Comparison of ENCODE assay signal across 10 cellular contexts in the genomic region with DNA sequence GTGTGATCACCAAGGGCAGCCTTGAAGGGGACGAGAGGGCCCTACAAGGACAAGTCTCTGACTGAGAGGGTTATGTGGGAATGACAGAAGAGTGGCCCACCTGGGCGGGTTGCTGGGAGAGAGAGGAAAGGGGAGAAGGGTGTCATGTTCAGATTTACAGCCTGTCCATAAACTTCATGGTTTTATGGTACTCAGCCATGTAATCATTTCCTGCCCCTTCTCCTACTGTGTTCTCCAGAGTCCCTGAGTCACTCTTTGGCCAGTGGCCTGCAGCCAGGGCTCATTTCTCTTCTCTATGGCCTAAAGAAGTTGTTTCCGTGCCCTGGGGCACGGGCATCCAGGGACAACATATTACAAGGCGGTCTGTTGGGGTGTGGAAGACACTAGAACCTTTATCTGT. TPM values are rescaled to one million over a fixed set of nuclear protein-coding genes. Genes with fewer than 3 reads are reported as not detected.
DNase-seq lines count a peak whose midpoint lies in the region.
"Had no signal": no experiment of that assay in that cellular context is flagged by ENCODE, and none has a peak within 500 bp of the region (broad histone marks: within the 10 kb centered on the region; RNA-seq: fewer than 3 reads in every experiment).

No MANE protein-coding gene starts in this region.

- peak; percentile 89 for DNase-seq in A172 (ENCODE audit: low spot score)
- DNase-seq in HCEC 1CT = peak; percentile 83
- DNase-seq in adipocyte (ENCODE audit: low read depth) = peak; percentile 87
- DNase-seq in iris pigment epithelial cell (ENCODE audit: low read depth) = peak; percentile 86
- no peak for DNase-seq in effector CD8-positive, alpha-beta T cell (lab: John Stamatoyannopoulos, UW)
- DNase-seq in NCI-H446 treated with DMSO at 0.1 percent for 48 hours (lab: John Stamatoyannopoulos, UW) = no peak
- no peak for DNase-seq in inferior parietal cortex (ENCODE audit: extremely low spot score)
- DNase-seq in NCI-H526 (lab: John Stamatoyannopoulos, UW) = no peak
- DNase-seq: activated CD8-positive, alpha-beta memory T cell treated with anti-CD3 and anti-CD28 coated beads, Interleukin-2, amount 50 U/mL, for 48 hours had no signal

- H3K4me1 ChIP-seq in adipocyte (ENCODE audit: control insufficient read depth, insufficient read depth, low read length) = peaks cover 38% of the 10 kb centered on the region

- no peak overlapping the region for H3K4me3 ChIP-seq in adipocyte (ENCODE audit: low read length)
- H3K4me3 ChIP-seq: esophagus muscularis mucosa had no signal

- H3K27me3 ChIP-seq in adipocyte (replicated peaks; ENCODE audit: control insufficient read depth, insufficient read depth, low read length) = no peaks in the 10 kb centered on the region
- H3K27me3 ChIP-seq: esophagus muscularis mucosa had no signal

- H3K9me3 ChIP-seq in adipocyte (ENCODE audit: control insufficient read depth, low read length) = no peaks in the 10 kb centered on the region
- H3K9me3 ChIP-seq: esophagus muscularis mucosa had no signal

- H3K36me3 ChIP-seq in adipocyte (ENCODE audit: control insufficient read depth, insufficient read depth, low read length, severe bottlenecking) = no peaks in the 10 kb centered on the region
- H3K36me3 ChIP-seq: esophagus muscularis mucosa had no signal

- peak overlapping the region; percentile 18 for H3K9ac ChIP-seq in adipocyte (ENCODE audit: low read length)

RNA-seq across cellular contexts. Expression of a gene that starts 26.7 kb away (rescaled TPM):
- total RNA-seq in A172 (2014; rRNA removed; shearing (Covaris generic)) = 96.6 and 99.2 TPM in 2 replicates

RNA-seq across cellular contexts. Expression of a gene that starts 51.5 kb away (rescaled TPM):
- total RNA-seq in A172 (2014; rRNA removed; shearing (Covaris generic)) = 30.0 and 53.5 TPM in 2 replicates

RNA-seq across cellular contexts. Expression of a gene that starts 54.4 kb away (rescaled TPM):
- total RNA-seq in A172 (2014; rRNA removed; shearing (Covaris generic)) = 3.3 and 3.5 TPM in 2 replicates

Comparison
In these comparisons a context has a peak if more than half of its experiments do, and no peak if none do; other contexts are left out.
1. DNase-seq: peak in A172 (single experiment), HCEC 1CT (single experiment), adipocyte (single experiment) and iris pigment epithelial cell (single experiment); none in effector CD8-positive, alpha-beta T cell (single experiment), NCI-H446 treated with DMSO at 0.1 percent for 48 hours (single experiment), inferior parietal cortex (single experiment) and NCI-H526 (0 of 2).